1 cellular context compared by ENCODE assay signal in genomic region chr16:84922351-84923135, GRCh38.
A peak's percentile ranks its signal among the peaks of the same experiment; 100 is the strongest.
TF ChIP-seq lines count a peak whose summit lies in the region.

No MANE protein-coding gene starts in this region.

TF ChIP-seq in HepG2, 621 proteins besides CTCF, POLR2A, EP300 and RAD21 (continued from another document and continues in another):
- TF ChIP-seq KIAA2018 (CRISPR knock-in tag; IDR thresholded peaks at IDR 0.05; ENCODE audit: borderline replicate concordance) (no peak), ARID4A (CRISPR knock-in tag; IDR thresholded peaks at IDR 0.05; ENCODE audit: borderline replicate concordance) (peak; percentile 24; the same call in 1 of the 2 replicates), ZSCAN20 (CRISPR knock-in tag; IDR thresholded peaks at IDR 0.05; ENCODE audit: borderline replicate concordance) (no peak), TP53 (CRISPR knock-in tag; conservative IDR thresholded peaks at IDR 0.05) (no peak), SOX5 (CRISPR knock-in tag; IDR thresholded peaks at IDR 0.05; ENCODE audit: borderline replicate concordance) (peak; percentile 69), MEIS2 (CRISPR knock-in tag; IDR thresholded peaks at IDR 0.05) (no peak), FUBP1 (CRISPR knock-in tag; IDR thresholded peaks at IDR 0.05; ENCODE audit: borderline replicate concordance) (no peak), TSC22D2 (CRISPR knock-in tag; IDR thresholded peaks at IDR 0.05; ENCODE audit: borderline replicate concordance) (no peak), NPAS2 (CRISPR knock-in tag; IDR thresholded peaks at IDR 0.05; ENCODE audit: borderline replicate concordance) (no peak), GABPA (IDR thresholded peaks at IDR 0.05; ENCODE audit: low read depth, low read length) (no peak), GABPA (CRISPR knock-in tag; IDR thresholded peaks at IDR 0.05; ENCODE audit: low read depth) (no peak), ZMYM3 (CRISPR knock-in tag; IDR thresholded peaks at IDR 0.05) (no peak), KLF12 (CRISPR knock-in tag; IDR thresholded peaks at IDR 0.05; ENCODE audit: borderline replicate concordance) (no peak), ZNF282 (IDR thresholded peaks at IDR 0.05; ENCODE audit: partially characterized antibody) (no peak), ZNF18 (CRISPR knock-in tag; IDR thresholded peaks at IDR 0.05; ENCODE audit: insufficient replicate concordance) (no peak), ZNF292 (CRISPR knock-in tag; IDR thresholded peaks at IDR 0.05; ENCODE audit: borderline replicate concordance, low read depth) (peak; percentile 59; the same call in 1 of the 2 replicates), SOX13 (IDR thresholded peaks at IDR 0.05) (no peak), SOX13 (CRISPR knock-in tag; conservative IDR thresholded peaks at IDR 0.05 in 1 of 2, IDR thresholded peaks at IDR 0.05 in 1 of 2) (peak in 1 of 2 experiments; percentile 85; a peak in 2 of 4 replicates), MIXL1 (CRISPR knock-in tag; IDR thresholded peaks at IDR 0.05) (no peak), ZKSCAN8 (CRISPR knock-in tag; IDR thresholded peaks at IDR 0.05; ENCODE audit: borderline replicate concordance) (no peak), PLSCR1 (CRISPR knock-in tag; IDR thresholded peaks at IDR 0.05; ENCODE audit: borderline replicate concordance) (no peak), NCOA5 (CRISPR knock-in tag; IDR thresholded peaks at IDR 0.05) (no peak), ZNF234 (CRISPR knock-in tag; conservative IDR thresholded peaks at IDR 0.05) (no peak), GRHL1 (CRISPR knock-in tag; conservative IDR thresholded peaks at IDR 0.05) (no peak), ZNF768 (CRISPR knock-in tag; IDR thresholded peaks at IDR 0.05) (peak; percentile 21; the same call in 1 of the 2 replicates), ASH2L (IDR thresholded peaks at IDR 0.05; ENCODE audit: insufficient read length, low read depth, low read length) (no peak), KDM5A (IDR thresholded peaks at IDR 0.05; ENCODE audit: borderline replicate concordance, low read length) (no peak), MXD1 (CRISPR knock-in tag; IDR thresholded peaks at IDR 0.05) (no peak), ZNF501 (CRISPR knock-in tag; IDR thresholded peaks at IDR 0.05) (peak; percentile 26; the same call in 1 of the 2 replicates), CCAR2 (optimal IDR thresholded peaks at IDR 0.05; ENCODE audit: low read depth, low read length) (no peak), HNRNPK (IDR thresholded peaks at IDR 0.05; ENCODE audit: low read depth, low read length, poor library complexity, severe bottlenecking) (no peak), IRF1 (CRISPR knock-in tag; IDR thresholded peaks at IDR 0.05; ENCODE audit: low read depth) (no peak), ZNF333 (CRISPR knock-in tag; IDR thresholded peaks at IDR 0.05; ENCODE audit: borderline replicate concordance) (no peak), E2F2 (CRISPR knock-in tag; IDR thresholded peaks at IDR 0.05; ENCODE audit: borderline replicate concordance) (no peak)
